ENCODE assay signal across 25 cellular contexts in genomic region chr2:205524656-205525055, GRCh38.
A peak's percentile ranks its signal among the peaks of the same experiment; 100 is the strongest.
DNase-seq lines count a peak whose midpoint lies in the region; ATAC-seq and TF ChIP-seq lines count a peak whose summit lies in the region.
"Had no signal": no experiment of that assay in that cellular context is flagged by ENCODE, and none has a peak within 500 bp of the region (broad histone marks: within the 10 kb centered on the region; RNA-seq: fewer than 3 reads in every experiment).

No MANE protein-coding gene starts in this region.

- no peaks in the 10 kb centered on the region for H3K4me1 ChIP-seq in stomach
- H3K4me1 ChIP-seq: body of pancreas, lower lobe of right lung, pancreas, right lobe of liver, tibial artery had no signal

- H3K27ac ChIP-seq in epithelial cell of prostate (no peak overlapping the region), stomach (no peak overlapping the region)
- H3K27ac ChIP-seq: body of pancreas, lower lobe of right lung, pancreas, right lobe of liver, tibial artery had no signal

- TF ChIP-seq CTCF in stomach (IDR thresholded peaks at IDR 0.05) = no peak

- DNase-seq in NCI-H2107 treated with DMSO at 0.1 percent for 48 hours (lab: John Stamatoyannopoulos, UW; ENCODE audit: unreplicated experiment) (peak; percentile 18), NCI-H2107 (lab: John Stamatoyannopoulos, UW) (no peak), M059J (ENCODE audit: low read depth) (peak; percentile 61), epithelial cell of prostate (ENCODE audit: low read depth, low spot score) (peak; percentile 20), stomach (peak; percentile 31)
- DNase-seq: 8988T; activated CD8-positive, alpha-beta T cell treated with anti-CD3 and anti-CD28 coated beads for 36 hours; activated effector memory CD4-positive, alpha-beta T cell treated with anti-CD3 and anti-CD28 coated beads, Interleukin-2, amount 50 U/mL, for 16 hours; activated naive CD8-positive, alpha-beta T cell treated with anti-CD3 and anti-CD28 coated beads, Interleukin-2, amount 50 U/mL, for 24 hours; body of pancreas; CD8-positive, alpha-beta T cell; DMS153; GDM1; islet precursor cell; lower lobe of right lung; NCI-H2081; NCI-H524; pancreas; right lobe of liver; stimulated activated naive CD8-positive, alpha-beta T cell treated with anti-CD3 and anti-CD28 coated beads, Interleukin-15, Interleukin-2, amounts not matched to agents 100 U/mL and 50 U/mL, for 24 hours; tibial artery had no signal

- 65 to 87% (median 77%) methylated on average over 3 of the region's 3 CpGs for WGBS in stomach, 5 donors

- no peaks in the 10 kb centered on the region for H3K27me3 ChIP-seq in stomach
- H3K27me3 ChIP-seq: body of pancreas, pancreas, right lobe of liver, tibial artery had no signal

- intact Hi-C loops in stomach (cut with DNase I; ENCODE audit: low total_unique reads) = no loop called here

- no peaks in the 10 kb centered on the region for H3K9me3 ChIP-seq in stomach
- H3K9me3 ChIP-seq: body of pancreas, lower lobe of right lung, pancreas, right lobe of liver, tibial artery had no signal

- no peak for ATAC-seq in HG02678 (IDR thresholded peaks at IDR 0.05; ENCODE audit: unreplicated experiment)
- no peak for ATAC-seq in GM21723 (IDR thresholded peaks at IDR 0.05; ENCODE audit: unreplicated experiment)
- no peak for ATAC-seq in GM21360 (IDR thresholded peaks at IDR 0.05; ENCODE audit: unreplicated experiment)
- ATAC-seq: activated CD4-positive, CD25-positive, alpha-beta regulatory T cell treated with anti-CD3 and anti-CD28 coated beads, Interleukin-2, amount 50 U/mL, for 24 hours; activated CD8-positive, alpha-beta T cell treated with anti-CD3 and anti-CD28 coated beads for 36 hours; activated naive CD8-positive, alpha-beta T cell treated with anti-CD3 and anti-CD28 coated beads, Interleukin-2, amount 50 U/mL, for 24 hours; body of pancreas; CD8-positive, alpha-beta T cell; lower lobe of right lung; pancreas; right lobe of liver; stimulated activated naive CD8-positive, alpha-beta T cell treated with anti-CD3 and anti-CD28 coated beads, Interleukin-15, Interleukin-2, amounts not matched to agents 100 U/mL and 50 U/mL, for 24 hours had no signal

- no peak for TF ChIP-seq POLR2A in stomach (IDR thresholded peaks at IDR 0.05)

- no peak overlapping the region for H3K4me3 ChIP-seq in stomach
- H3K4me3 ChIP-seq: body of pancreas, lower lobe of right lung, pancreas, right lobe of liver, tibial artery had no signal

- no peaks in the 10 kb centered on the region for H3K36me3 ChIP-seq in stomach
- H3K36me3 ChIP-seq: lower lobe of right lung, pancreas, right lobe of liver, tibial artery had no signal

- no peak for TF ChIP-seq EP300 in stomach (IDR thresholded peaks at IDR 0.05)
